Comparison of ENCODE assay signal across 16 cellular contexts in the genomic region with DNA sequence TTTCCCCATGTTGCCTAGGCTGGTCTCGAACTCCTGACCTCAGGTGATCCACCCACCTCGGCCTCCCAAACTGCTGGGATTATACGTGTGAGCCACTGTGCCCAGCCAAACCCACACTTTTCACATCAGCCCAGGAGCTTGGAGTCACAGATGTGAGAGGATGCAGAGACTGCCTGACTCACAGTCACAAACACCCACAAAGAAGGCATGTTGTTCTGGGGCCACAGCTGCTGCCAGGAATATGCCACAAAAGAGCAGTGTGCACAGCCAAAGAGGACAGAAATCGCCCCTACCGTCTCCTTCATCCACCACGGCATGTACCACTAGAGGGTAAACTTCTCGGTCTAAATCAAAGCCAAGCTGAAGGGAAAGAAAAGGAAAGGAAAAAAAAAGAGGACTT. TPM values are rescaled to one million over a fixed set of nuclear protein-coding genes. Genes with fewer than 3 reads are reported as not detected.
DNase-seq lines count a peak whose midpoint lies in the region; ATAC-seq and TF ChIP-seq lines count a peak whose summit lies in the region.
"Had no signal": no experiment of that assay in that cellular context is flagged by ENCODE, and none has a peak within 500 bp of the region (broad histone marks: within the 10 kb centered on the region; RNA-seq: fewer than 3 reads in every experiment).

No MANE protein-coding gene starts in this region.

- no peaks in the 10 kb centered on the region for H3K9me3 ChIP-seq in A673 (ENCODE audit: low read depth, low read length, poor library complexity, severe bottlenecking)
- H3K9me3 ChIP-seq: colonic mucosa, right lobe of liver had no signal

- H3K27ac Mint-ChIP-seq in activated CD8-positive, alpha-beta T cell treated with anti-CD3 and anti-CD28 coated beads, Interleukin-2, amount 10 ng/mL, durations not matched to agents 7 days and 5 days: peak overlapping the region; percentile 50
- H3K27ac Mint-ChIP-seq: activated B cell treated with CpG ODN at 0.5 μM for 24 hours, type B pancreatic cell had no signal

- H3K27me3 Mint-ChIP-seq in activated CD8-positive, alpha-beta T cell treated with anti-CD3 and anti-CD28 coated beads, Interleukin-2, amount 10 ng/mL, durations not matched to agents 7 days and 5 days (ENCODE audit: low read depth): no peaks in the 10 kb centered on the region
- H3K27me3 Mint-ChIP-seq: activated B cell treated with CpG ODN at 0.5 μM for 24 hours, type B pancreatic cell had no signal

- CTCF ChIA-PET in activated CD8-positive, alpha-beta T cell treated with anti-CD3 and anti-CD28 coated beads, Interleukin-2, amount 10 ng/mL, durations not matched to agents 7 days and 5 days (lab: Charles Lee): interaction anchor here (0.7 to 3.2 kb wide), 5 partner anchors 13 to 41 kb away, joined by 3 to 19 read pairs (median 4); no protein-coding TSS in a partner anchor
- CTCF ChIA-PET in A673 (lab: Charles Lee): no interaction called here

- H3K36me3 Mint-ChIP-seq in activated CD8-positive, alpha-beta T cell treated with anti-CD3 and anti-CD28 coated beads, Interleukin-2, amount 10 ng/mL, durations not matched to agents 7 days and 5 days (ENCODE audit: low read depth): peaks cover 74% of the 10 kb centered on the region
- H3K36me3 Mint-ChIP-seq: type B pancreatic cell had no signal

- H3K4me3 ChIP-seq in A673 (ENCODE audit: low read depth, low read length, poor library complexity, severe bottlenecking): no peak overlapping the region
- H3K4me3 ChIP-seq: colonic mucosa, right lobe of liver, SK-N-MC had no signal

- H3K9me3 Mint-ChIP-seq in activated CD8-positive, alpha-beta T cell treated with anti-CD3 and anti-CD28 coated beads, Interleukin-2, amount 10 ng/mL, durations not matched to agents 7 days and 5 days (ENCODE audit: insufficient read depth): no peaks in the 10 kb centered on the region
- H3K9me3 Mint-ChIP-seq: activated B cell treated with CpG ODN at 0.5 μM for 24 hours, type B pancreatic cell had no signal

- BruUV-seq in A673 (replicated peaks; lab: Mats Ljungman, UMichigan): no TSS peak

- no peaks in the 10 kb centered on the region for H3K36me3 ChIP-seq in A673 (ENCODE audit: insufficient read depth, low read length, poor library complexity, severe bottlenecking)
- H3K36me3 ChIP-seq: colonic mucosa, right lobe of liver had no signal

- H3K4me1 ChIP-seq in A673 (ENCODE audit: insufficient read depth, low read length, poor library complexity, severe bottlenecking): no peaks in the 10 kb centered on the region
- H3K4me1 ChIP-seq: colonic mucosa, right lobe of liver had no signal

- no peak for TF ChIP-seq CTCF in A673 (conservative IDR thresholded peaks at IDR 0.05; ENCODE audit: low read depth, low read length)

- no peak for ATAC-seq in activated CD8-positive, alpha-beta T cell treated with anti-CD3 and anti-CD28 coated beads, Interleukin-2, amount 10 ng/mL, durations not matched to agents 7 days and 5 days
- ATAC-seq in sciatic nerve (peak; percentile 43), HG03442 (IDR thresholded peaks at IDR 0.05; ENCODE audit: unreplicated experiment) (no peak)
- ATAC-seq: right lobe of liver had no signal

- DNase-seq in activated CD4-positive, alpha-beta T cell treated with anti-CD3 and anti-CD28 coated beads for 48 hours: peak; percentile 57
- DNase-seq in activated CD4-positive, alpha-beta T cell treated with anti-CD3 and anti-CD28 coated beads, Interleukin-2, amount 50 U/mL, for 4 hours: no peak
- DNase-seq in activated CD8-positive, alpha-beta T cell treated with anti-CD3 and anti-CD28 coated beads, Interleukin-2, amount 10 ng/mL, durations not matched to agents 7 days and 5 days: no peak
- DNase-seq in fibroblast of peridontal ligament (ENCODE audit: extremely low read depth): peak; percentile 13
- no peak for DNase-seq in sciatic nerve (ENCODE audit: low spot score)
- DNase-seq in stimulated activated naive CD4-positive, alpha-beta T cell treated with Interleukin-2 at 50 U/mL for 16 hours (lab: John Stamatoyannopoulos, UW): no peak
- DNase-seq in A673 (ENCODE audit: low spot score): no peak
- DNase-seq: activated B cell treated with CpG ODN at 0.5 μM for 24 hours, activated gamma-delta T cell treated with Interleukin-2 at 50 U/mL for 16 hours, colonic mucosa, MM.1S, right lobe of liver had no signal

- POLR2A ChIA-PET in activated CD8-positive, alpha-beta T cell treated with anti-CD3 and anti-CD28 coated beads, Interleukin-2, amount 10 ng/mL, durations not matched to agents 7 days and 5 days (lab: Charles Lee): no interaction called here
- POLR2A ChIA-PET in A673 (lab: Charles Lee; ENCODE audit: low non-redundant PET): interaction anchor here (0.5 kb wide), 1 partner anchor 124 kb away, joined by 4 read pairs; no protein-coding TSS in a partner anchor

- no peak overlapping the region for H3K4me3 Mint-ChIP-seq in activated CD8-positive, alpha-beta T cell treated with anti-CD3 and anti-CD28 coated beads, Interleukin-2, amount 10 ng/mL, durations not matched to agents 7 days and 5 days
- H3K4me3 Mint-ChIP-seq: activated B cell treated with CpG ODN at 0.5 μM for 24 hours, type B pancreatic cell had no signal

- no peaks in the 10 kb centered on the region for H3K27me3 ChIP-seq in A673 (replicated peaks; ENCODE audit: insufficient read depth, low read depth, low read length, poor library complexity)
- H3K27me3 ChIP-seq: colonic mucosa, right lobe of liver had no signal

- no peak overlapping the region for H3K27ac ChIP-seq in A673 (ENCODE audit: low read depth, low read length, poor library complexity, severe bottlenecking)
- H3K27ac ChIP-seq: colonic mucosa, right lobe of liver, SK-N-MC had no signal

- H3K4me1 Mint-ChIP-seq in activated CD8-positive, alpha-beta T cell treated with anti-CD3 and anti-CD28 coated beads, Interleukin-2, amount 10 ng/mL, durations not matched to agents 7 days and 5 days (ENCODE audit: low read depth): no peaks in the 10 kb centered on the region
- H3K4me1 Mint-ChIP-seq: activated B cell treated with CpG ODN at 0.5 μM for 24 hours had no signal

- intact Hi-C loops in sciatic nerve (cut with DNase I) (no loop called here), A673 (cut with micrococcal nuclease; ENCODE audit: unreplicated experiment) (no loop called here)

RNA-seq across cellular contexts. Expression of a gene that starts 25.1 kb away (rescaled TPM):
- 1 to 10 TPM; 8.7 to 9.1 TPM for total RNA-seq in activated CD8-positive, alpha-beta T cell treated with anti-CD3 and anti-CD28 coated beads, Interleukin-2, amount 10 ng/mL, durations not matched to agents 7 days and 5 days
- total RNA-seq in sciatic nerve: 0.40 TPM
- total RNA-seq in A673 (2021): 0.17 and 0.20 TPM in 2 replicates
- total RNA-seq: A172 had no signal

Comparison
In these comparisons a context has a peak if more than half of its experiments do, and no peak if none do; other contexts are left out.
1. DNase-seq: peak in activated CD4-positive, alpha-beta T cell treated with anti-CD3 and anti-CD28 coated beads for 48 hours (single experiment) and fibroblast of peridontal ligament (single experiment); none in activated CD4-positive, alpha-beta T cell treated with anti-CD3 and anti-CD28 coated beads, Interleukin-2, amount 50 U/mL, for 4 hours (0 of 2), activated CD8-positive, alpha-beta T cell treated with anti-CD3 and anti-CD28 coated beads, Interleukin-2, amount 10 ng/mL, durations not matched to agents 7 days and 5 days (single experiment), sciatic nerve (single experiment), stimulated activated naive CD4-positive, alpha-beta T cell treated with Interleukin-2 at 50 U/mL for 16 hours (single experiment) and A673 (single experiment).